ENCODE assay signal across 17 cellular contexts in genomic region chr2:197915548-197916265, GRCh38.
A peak's percentile ranks its signal among the peaks of the same experiment; 100 is the strongest.
DNase-seq lines count a peak whose midpoint lies in the region; FAIRE-seq and TF ChIP-seq lines count a peak whose summit lies in the region.
"Had no signal": no experiment of that assay in that cellular context is flagged by ENCODE, and none has a peak within 500 bp of the region (broad histone marks: within the 10 kb centered on the region; RNA-seq: fewer than 3 reads in every experiment).

No MANE protein-coding gene starts in this region.

- dilution Hi-C loops in endothelial cell of umbilical vein (cut with MboI; ENCODE audit: extremely low pct_ligation_motif_present, low sequenced_read_pairs), result no loop called here

- FAIRE-seq in endothelial cell of umbilical vein (lab: Jason Lieb, UNC), result no peak
- FAIRE-seq: H1, HTR-8/SVneo had no signal

- H2AFZ ChIP-seq in endothelial cell of umbilical vein (ENCODE audit: low read depth, low read length), result peak overlapping the region; percentile 34

- H3K9ac ChIP-seq in endothelial cell of umbilical vein (replicated peaks; ENCODE audit: extremely low read depth, insufficient read depth, low read length), result no peak overlapping the region

- CTCF ChIA-PET in endothelial cell of umbilical vein (lab: Charles Lee), result interaction anchor here (0.6 to 1.5 kb wide), 2 partner anchors 8 to 102 kb away, joined by 3 to 6 read pairs; no protein-coding TSS in a partner anchor

- no peaks in the 10 kb centered on the region for H3K79me2 ChIP-seq in endothelial cell of umbilical vein (ENCODE audit: control insufficient read depth, insufficient read depth, low read length)

- H3K27ac ChIP-seq in endothelial cell of umbilical vein (ENCODE audit: insufficient read depth, low read depth, low read length), result no peak overlapping the region
- H3K27ac ChIP-seq: colonic mucosa had no signal

- no peaks in the 10 kb centered on the region for H3K27me3 ChIP-seq in endothelial cell of umbilical vein (ENCODE audit: control insufficient read depth in 2 of 2, insufficient read depth in 2 of 2, low read length in 2 of 2)
- H3K27me3 ChIP-seq: colonic mucosa, heart left ventricle had no signal

- H3K9me1 ChIP-seq in endothelial cell of umbilical vein (replicated peaks; ENCODE audit: control insufficient read depth, extremely low read depth, insufficient read depth, low read length), result no peaks in the 10 kb centered on the region

- H3K4me1 ChIP-seq in endothelial cell of umbilical vein (ENCODE audit: control insufficient read depth, extremely low read depth, insufficient read depth, low read length), result peaks cover 5% of the 10 kb centered on the region
- H3K4me1 ChIP-seq: Caco-2, colonic mucosa had no signal

- no peak for TF ChIP-seq POLR2A in endothelial cell of umbilical vein (IDR thresholded peaks at IDR 0.05; ENCODE audit: low read depth, low read length)

- TF ChIP-seq CTCF in endothelial cell of umbilical vein (IDR thresholded peaks at IDR 0.05; ENCODE audit: extremely low read depth in 1 of 2, insufficient read depth in 1 of 2, low read depth in 1 of 2, low read length in 2 of 2), result no peak

- BruUV-seq in endothelial cell of umbilical vein (replicated peaks; lab: Mats Ljungman, UMichigan), result no TSS peak

- H3K4me3 ChIP-seq in endothelial cell of umbilical vein (replicated peaks in 1 of 3; ENCODE audit: insufficient read depth in 1 of 3, low read depth in 1 of 3, low read length in 3 of 3), result no peak overlapping the region
- H3K4me3 ChIP-seq: colonic mucosa, heart left ventricle had no signal

- H4K20me1 ChIP-seq in endothelial cell of umbilical vein (replicated peaks; ENCODE audit: control insufficient read depth, extremely low read depth, insufficient read depth, low read length), result no peaks in the 10 kb centered on the region

- no peaks in the 10 kb centered on the region for H3K36me3 ChIP-seq in endothelial cell of umbilical vein (ENCODE audit: control insufficient read depth in 2 of 2, extremely low read depth in 1 of 2, insufficient read depth in 2 of 2, low read length in 2 of 2)
- H3K36me3 ChIP-seq: colonic mucosa, heart left ventricle had no signal

- POLR2A ChIA-PET in endothelial cell of umbilical vein (lab: Charles Lee), result no interaction called here

- no peaks in the 10 kb centered on the region for H3K9me3 ChIP-seq in endothelial cell of umbilical vein (replicated peaks; ENCODE audit: control insufficient read depth, insufficient read depth, low read length)
- H3K9me3 ChIP-seq: Caco-2, colonic mucosa, heart left ventricle had no signal

- H3K4me2 ChIP-seq in endothelial cell of umbilical vein (ENCODE audit: insufficient read depth, low read length), result no peak overlapping the region

- DNase-seq in EL, result peak; percentile 14
- peak; percentile 69 for DNase-seq in NCI-H226
- DNase-seq in endothelial cell of umbilical vein (ENCODE audit: low read depth, low spot score), result no peak
- DNase-seq in non-pigmented ciliary epithelial cell (ENCODE audit: low read depth), result peak; percentile 49
- DNase-seq in NCI-H1092 treated with DMSO at 0.1 percent for 48 hours (lab: John Stamatoyannopoulos, UW), result no peak
- no peak for DNase-seq in globus pallidus (ENCODE audit: low spot score)
- DNase-seq in hepatic stellate cell (ENCODE audit: low spot score), result no peak
- DNase-seq in iPS-NIHi11 (ENCODE audit: low spot score), result no peak
- DNase-seq: activated effector memory CD4-positive, alpha-beta T cell treated with Interleukin-2 at 50 U/mL for 16 hours; Caco-2; colonic mucosa; heart left ventricle; NCI-H146; stimulated activated CD4-positive, alpha-beta T cell treated with anti-CD3 and anti-CD28 coated beads, Interleukin-4, amount 100 ng/mL, for 4 hours; stimulated activated naive CD8-positive, alpha-beta T cell treated with anti-CD3 and anti-CD28 coated beads, Interleukin-15, Interleukin-2, amounts not matched to agents 100 U/mL and 50 U/mL, for 24 hours had no signal

- intact Hi-C loops in endothelial cell of umbilical vein (cut with micrococcal nuclease), result no loop called here

TF ChIP-seq in endothelial cell of umbilical vein, 7 proteins besides CTCF, POLR2A, EP300 and RAD21:
- TF ChIP-seq MAX (IDR thresholded peaks at IDR 0.05; ENCODE audit: insufficient read depth, insufficient read length) (no peak), FOS (IDR thresholded peaks at IDR 0.05; ENCODE audit: borderline replicate concordance, insufficient read depth, low read length) (no peak), MYC (IDR thresholded peaks at IDR 0.05; ENCODE audit: low read depth, low read length) (no peak)

Comparison
In these comparisons a context has a peak if more than half of its experiments do, and no peak if none do; other contexts are left out.
1. DNase-seq: peak in EL (single experiment), NCI-H226 (single experiment) and non-pigmented ciliary epithelial cell (single experiment); none in endothelial cell of umbilical vein (single experiment), NCI-H1092 treated with DMSO at 0.1 percent for 48 hours (single experiment), globus pallidus (single experiment), hepatic stellate cell (single experiment) and iPS-NIHi11 (single experiment).